ENCODE assay signal across 23 cellular contexts in genomic region chr6:91094806-91095475, GRCh38.
"Had no signal": no experiment of that assay in that cellular context is flagged by ENCODE, and none has a peak within 500 bp of the region (broad histone marks: within the 10 kb centered on the region; RNA-seq: fewer than 3 reads in every experiment).

No MANE protein-coding gene starts in this region.

- H3K27me3 Mint-ChIP-seq: type B pancreatic cell had no signal

- DNase-seq: effector memory CD4-positive, alpha-beta T cell; gastrocnemius medialis; heart right ventricle; hypothalamus; islet precursor cell; left colon; left ventricle myocardium superior; mesendoderm; naive B cell; nephron progenitor cell; retina; right lobe of liver; stimulated activated CD4-positive, alpha-beta T cell treated with anti-CD3 and anti-CD28 coated beads, Interleukin-4, amount 100 ng/mL, for 1 hour; stimulated activated CD8-positive, alpha-beta memory T cell treated with anti-CD3 and anti-CD28 coated beads, Interleukin-4, amount 100 ng/mL, for 48 hours; stimulated activated naive CD8-positive, alpha-beta T cell treated with anti-CD3 and anti-CD28 coated beads, Interleukin-15, Interleukin-2, amounts not matched to agents 100 U/mL and 50 U/mL, for 24 hours; thyroid gland had no signal

- H3K9me3 Mint-ChIP-seq: nephron progenitor cell, type B pancreatic cell had no signal

- ATAC-seq: esophagus mucosa; gastrocnemius medialis; heart right ventricle; left colon; left ventricle myocardium superior; right lobe of liver; stimulated activated effector memory CD8-positive, alpha-beta T cell treated with anti-CD3 and anti-CD28 coated beads, Interleukin-12 subunit alpha, Interleukin-12 subunit beta, amount 100 ng/mL, for 72 hours; stimulated activated naive CD8-positive, alpha-beta T cell treated with anti-CD3 and anti-CD28 coated beads, Interleukin-15, Interleukin-2, amounts not matched to agents 100 U/mL and 50 U/mL, for 24 hours had no signal

- H3K9me3 ChIP-seq: gastrocnemius medialis, heart right ventricle, prostate gland, right lobe of liver, suprapubic skin, thyroid gland had no signal

- H3K36me3 Mint-ChIP-seq: naive B cell; stimulated activated effector memory CD8-positive, alpha-beta T cell treated with anti-CD3 and anti-CD28 coated beads, Interleukin-12 subunit alpha, Interleukin-12 subunit beta, amount 100 ng/mL, for 72 hours; type B pancreatic cell had no signal

- H2AFZ ChIP-seq: parathyroid adenoma had no signal

- H3K36me3 ChIP-seq: gastrocnemius medialis, heart right ventricle, prostate gland, right lobe of liver, suprapubic skin, thyroid gland had no signal

- H3K9ac ChIP-seq: parathyroid adenoma had no signal

- H3K4me3 Mint-ChIP-seq: naive B cell; nephron progenitor cell; stimulated activated effector memory CD8-positive, alpha-beta T cell treated with anti-CD3 and anti-CD28 coated beads, Interleukin-12 subunit alpha, Interleukin-12 subunit beta, amount 100 ng/mL, for 72 hours; type B pancreatic cell had no signal

- H3K27ac ChIP-seq: gastrocnemius medialis, heart right ventricle, parathyroid adenoma, prostate gland, right lobe of liver, suprapubic skin, thyroid gland had no signal

- H3K27me3 ChIP-seq: gastrocnemius medialis, heart right ventricle, right lobe of liver, suprapubic skin, thyroid gland had no signal

- H3K4me1 Mint-ChIP-seq: naive B cell; stimulated activated effector memory CD8-positive, alpha-beta T cell treated with anti-CD3 and anti-CD28 coated beads, Interleukin-12 subunit alpha, Interleukin-12 subunit beta, amount 100 ng/mL, for 72 hours had no signal

- H3K27ac Mint-ChIP-seq: naive B cell; nephron progenitor cell; stimulated activated effector memory CD8-positive, alpha-beta T cell treated with anti-CD3 and anti-CD28 coated beads, Interleukin-12 subunit alpha, Interleukin-12 subunit beta, amount 100 ng/mL, for 72 hours; type B pancreatic cell had no signal

- H3K4me3 ChIP-seq: gastrocnemius medialis, heart right ventricle, lung, prostate gland, right lobe of liver, suprapubic skin, thyroid gland had no signal

- H3K79me2 ChIP-seq: parathyroid adenoma had no signal

- H3K4me1 ChIP-seq: gastrocnemius medialis, prostate gland, right lobe of liver, thyroid gland had no signal
